14 cellular contexts compared by ENCODE assay signal in genomic region chr6:100809346-100809745, GRCh38.
DNase-seq lines count a peak whose midpoint lies in the region; ATAC-seq lines count a peak whose summit lies in the region.
"Had no signal": no experiment of that assay in that cellular context is flagged by ENCODE, and none has a peak within 500 bp of the region (broad histone marks: within the 10 kb centered on the region; RNA-seq: fewer than 3 reads in every experiment).

No MANE protein-coding gene starts in this region.

- DNase-seq in DMS79 (lab: John Stamatoyannopoulos, UW) (peak; percentile 16), NCI-H2227 treated with DMSO at 0.1 percent for 48 hours (lab: John Stamatoyannopoulos, UW) (no peak), SHP77 treated with DMSO at 0.1 percent for 48 hours (lab: John Stamatoyannopoulos, UW) (no peak), kidney tubule cell (ENCODE audit: low spot score) (no peak), dermis blood vessel endothelial cell (no peak)
- DNase-seq: activated CD4-positive, alpha-beta T cell treated with anti-CD3 and anti-CD28 coated beads, Interleukin-2, amount 50 U/mL, for 1 hour; caudate nucleus; NCI-H1417 treated with DMSO at 0.1 percent for 48 hours; SW 1271 had no signal

- ATAC-seq in GM19438 (IDR thresholded peaks at IDR 0.05; ENCODE audit: low read depth, unreplicated experiment) (peak; percentile 87), HG02870 (IDR thresholded peaks at IDR 0.05; ENCODE audit: unreplicated experiment) (peak; percentile 65), HG03469 (IDR thresholded peaks at IDR 0.05; ENCODE audit: unreplicated experiment) (peak; percentile 56)
- ATAC-seq: left lobe of liver; stimulated activated effector memory CD8-positive, alpha-beta T cell treated with anti-CD3 and anti-CD28 coated beads, Interleukin-12 subunit alpha, Interleukin-12 subunit beta, amount 100 ng/mL, for 72 hours had no signal
